ENCODE assay signal across 15 cellular contexts in genomic region chr2:239819974-239820555, GRCh38.
A peak's percentile ranks its signal among the peaks of the same experiment; 100 is the strongest.
DNase-seq lines count a peak whose midpoint lies in the region; ATAC-seq and TF ChIP-seq lines count a peak whose summit lies in the region.
"Had no signal": no experiment of that assay in that cellular context is flagged by ENCODE, and none has a peak within 500 bp of the region (broad histone marks: within the 10 kb centered on the region; RNA-seq: fewer than 3 reads in every experiment).

No MANE protein-coding gene starts in this region.

- H3K9me3 ChIP-seq in SK-N-SH (no peaks in the 10 kb centered on the region), testis (no peaks in the 10 kb centered on the region), SJCRH30 (replicated peaks) (no peaks in the 10 kb centered on the region)
- H3K9me3 ChIP-seq: psoas muscle had no signal

- no peaks in the 10 kb centered on the region for H3K4me1 Mint-ChIP-seq in natural killer cell treated with Interleukin-12 subunit alpha and Interleukin-12 subunit beta and Interleukin-15 and Interleukin-18, amount 100 ng/mL, for 72 hours (ENCODE audit: low read depth in 2 of 2)
- no peaks in the 10 kb centered on the region for H3K4me1 Mint-ChIP-seq in natural killer cell

- H2AFZ ChIP-seq in SK-N-SH (ENCODE audit: low read depth) = no peak overlapping the region
- H2AFZ ChIP-seq: PC-9 had no signal

- H3K36me3 Mint-ChIP-seq in natural killer cell treated with Interleukin-12 subunit alpha and Interleukin-12 subunit beta and Interleukin-15 and Interleukin-18, amount 100 ng/mL, for 72 hours = no peaks in the 10 kb centered on the region
- no peaks in the 10 kb centered on the region for H3K36me3 Mint-ChIP-seq in natural killer cell

- DNase-seq in natural killer cell treated with Interleukin-12 subunit alpha and Interleukin-12 subunit beta and Interleukin-15 and Interleukin-18, amount 100 ng/mL, for 72 hours (ENCODE audit: low spot score) = peak; percentile 47
- DNase-seq in natural killer cell = no peak
- DNase-seq in SK-N-SH = peak; percentile 64
- DNase-seq in head of caudate nucleus = peak in 36 of 42 donors; percentile 32 to 88 (median 64)
- peak; percentile 6 for DNase-seq in testis
- no peak for DNase-seq in NCI-H1930 (lab: John Stamatoyannopoulos, UW)
- no peak for DNase-seq in SJCRH30
- no peak for DNase-seq in cortex of kidney (lab: John Stamatoyannopoulos, UW)
- DNase-seq: COR-L47, NCI-H2171 treated with DMSO at 0.1 percent for 48 hours, PC-9, substantia nigra, T1000 had no signal

- H3K27ac ChIP-seq in SK-N-SH (ENCODE audit: low read depth in 2 of 2, low read length in 1 of 2) (no peak overlapping the region), testis (no peak overlapping the region), SJCRH30 (no peak overlapping the region)
- H3K27ac ChIP-seq: PC-9, psoas muscle had no signal

- H3K4me3 Mint-ChIP-seq in natural killer cell treated with Interleukin-12 subunit alpha and Interleukin-12 subunit beta and Interleukin-15 and Interleukin-18, amount 100 ng/mL, for 72 hours = no peak overlapping the region
- H3K4me3 Mint-ChIP-seq in natural killer cell = no peak overlapping the region

- 30% methylated on average over 13 of the region's 17 CpGs for WGBS in SK-N-SH (ENCODE audit: low lambda C conversion rate)
- 79 to 90% methylated on average over 13 to 17 of the region's 17 CpGs for whole genome bisulfite sequencing in testis, 2 donors

- H3K27ac Mint-ChIP-seq in natural killer cell treated with Interleukin-12 subunit alpha and Interleukin-12 subunit beta and Interleukin-15 and Interleukin-18, amount 100 ng/mL, for 72 hours = no peak overlapping the region
- no peak overlapping the region for H3K27ac Mint-ChIP-seq in natural killer cell
- H3K27ac Mint-ChIP-seq: activated T-helper 2 cell treated with anti-CD3 and anti-CD28 coated beads, Interferon-gamma antibody, Interleukin-2, Interleukin-4, amounts not matched to agents 10 μg/mL and 5 μg/mL and 100 μg/mL, durations not matched to agents 14 hours and 24 hours and 36 hours had no signal

- POLR2A ChIA-PET in SK-N-SH (lab: Yijun Ruan, JAX) = no interaction called here

- H3K4me1 ChIP-seq in SK-N-SH (ENCODE audit: control insufficient read depth in 1 of 2, insufficient read depth in 2 of 2, low read depth in 1 of 2, low read length in 1 of 2) = peaks cover 0 to 9% of the 10 kb centered on the region in 2 experiments; a peak in 1 of 4 replicates
- H3K4me1 ChIP-seq in testis = no peaks in the 10 kb centered on the region
- no peaks in the 10 kb centered on the region for H3K4me1 ChIP-seq in SJCRH30
- H3K4me1 ChIP-seq: psoas muscle had no signal

- H3F3A ChIP-seq in SK-N-SH (replicated peaks; ENCODE audit: insufficient read depth) = no peaks in the 10 kb centered on the region

- no peaks in the 10 kb centered on the region for H4K20me1 ChIP-seq in SK-N-SH (ENCODE audit: insufficient read depth)

- TF ChIP-seq RAD21 in SK-N-SH (IDR thresholded peaks at IDR 0.05; ENCODE audit: low read length) = no peak

- H3K27me3 ChIP-seq in SK-N-SH (ENCODE audit: insufficient read depth) = no peaks in the 10 kb centered on the region
- no peaks in the 10 kb centered on the region for H3K27me3 ChIP-seq in testis
- H3K27me3 ChIP-seq in SJCRH30 = peaks cover 11% of the 10 kb centered on the region; the same call in 1 of the 2 replicates

- no peaks in the 10 kb centered on the region for H3K9me2 ChIP-seq in SK-N-SH

- no peak for ATAC-seq in natural killer cell treated with Interleukin-12 subunit alpha and Interleukin-12 subunit beta and Interleukin-15 and Interleukin-18, amount 100 ng/mL, for 72 hours
- ATAC-seq in natural killer cell = no peak
- ATAC-seq: psoas muscle had no signal

- TF ChIP-seq POLR2A in testis (IDR thresholded peaks at IDR 0.05) = no peak

- H3K9ac ChIP-seq in SK-N-SH = no peak overlapping the region

- TF ChIP-seq CTCF in natural killer cell (IDR thresholded peaks at IDR 0.05) = no peak
- no peak for TF ChIP-seq CTCF in SK-N-SH (IDR thresholded peaks at IDR 0.05)
- TF ChIP-seq CTCF in testis (IDR thresholded peaks at IDR 0.05) = no peak

- intact Hi-C loops in natural killer cell (cut with micrococcal nuclease) = no loop called here
- intact Hi-C loops in head of caudate nucleus (cut with DNase I) = no loop called here
- intact Hi-C loops in testis (cut with DNase I; ENCODE audit: low total_unique reads) = no loop called here

- TF ChIP-seq EP300 in SK-N-SH (IDR thresholded peaks at IDR 0.05; ENCODE audit: borderline replicate concordance in 1 of 2, low read depth in 1 of 2, low read length in 1 of 2) = no peak

- no peaks in the 10 kb centered on the region for H3K36me3 ChIP-seq in SK-N-SH (replicated peaks in 1 of 2; ENCODE audit: control insufficient read depth in 1 of 2, insufficient read depth in 2 of 2, low read length in 1 of 2)
- H3K36me3 ChIP-seq in testis (ENCODE audit: low read depth, missing control alignments) = no peaks in the 10 kb centered on the region
- H3K36me3 ChIP-seq in SJCRH30 = no peaks in the 10 kb centered on the region

- H3K4me3 ChIP-seq in SK-N-SH (ENCODE audit: low read depth in 2 of 2, low read length in 1 of 2) (no peak overlapping the region), testis (no peak overlapping the region), SJCRH30 (no peak overlapping the region)
- H3K4me3 ChIP-seq: PC-9, psoas muscle had no signal

- peaks cover 14 to 18% of the 10 kb centered on the region in 2 donors for H3K27me3 Mint-ChIP-seq in natural killer cell treated with Interleukin-12 subunit alpha and Interleukin-12 subunit beta and Interleukin-15 and Interleukin-18, amount 100 ng/mL, for 72 hours
- H3K27me3 Mint-ChIP-seq in natural killer cell (ENCODE audit: low read depth in 2 of 2) = peaks cover 16 to 22% of the 10 kb centered on the region in 2 donors

- CTCF ChIA-PET in SK-N-SH (lab: Yijun Ruan, JAX) = no interaction called here

- no peaks in the 10 kb centered on the region for H3K9me3 Mint-ChIP-seq in natural killer cell treated with Interleukin-12 subunit alpha and Interleukin-12 subunit beta and Interleukin-15 and Interleukin-18, amount 100 ng/mL, for 72 hours
- H3K9me3 Mint-ChIP-seq in natural killer cell = no peaks in the 10 kb centered on the region
- H3K9me3 Mint-ChIP-seq: activated T-helper 2 cell treated with anti-CD3 and anti-CD28 coated beads, Interferon-gamma antibody, Interleukin-2, Interleukin-4, amounts not matched to agents 10 μg/mL and 5 μg/mL and 100 μg/mL, durations not matched to agents 14 hours and 24 hours and 36 hours had no signal

- no peaks in the 10 kb centered on the region for H3K79me2 ChIP-seq in SK-N-SH (ENCODE audit: insufficient read depth)

- no peak overlapping the region for H3K4me2 ChIP-seq in SK-N-SH
- H3K4me2 ChIP-seq: PC-9 had no signal

TF ChIP-seq in SK-N-SH, 30 proteins besides CTCF, POLR2A, EP300 and RAD21:
- TF ChIP-seq ELF1 (IDR thresholded peaks at IDR 0.05) (no peak), RCOR1 (IDR thresholded peaks at IDR 0.05; ENCODE audit: low read length) (peak; percentile 82; the same call in 1 of the 2 replicates), GATA2 (CRISPR knock-in tag; IDR thresholded peaks at IDR 0.05) (peak; percentile 47), FOSL2 (IDR thresholded peaks at IDR 0.05; ENCODE audit: borderline replicate concordance, low read depth) (no peak)

Comparison
In these comparisons a context has a peak if more than half of its experiments do, and no peak if none do; other contexts are left out.
1. DNase-seq: peak in natural killer cell treated with Interleukin-12 subunit alpha and Interleukin-12 subunit beta and Interleukin-15 and Interleukin-18, amount 100 ng/mL, for 72 hours (single experiment), SK-N-SH (single experiment), head of caudate nucleus (36 of 42) and testis (single experiment); none in natural killer cell (single experiment), NCI-H1930 (0 of 2), SJCRH30 (0 of 2) and cortex of kidney (single experiment).